Comparison of ENCODE assay signal across 23 cellular contexts in genomic region chr15:43420435-43420834, GRCh38.
"Had no signal": no experiment of that assay in that cellular context is flagged by ENCODE, and none has a peak within 500 bp of the region (broad histone marks: within the 10 kb centered on the region; RNA-seq: fewer than 3 reads in every experiment).

No MANE protein-coding gene starts in this region.

- H3K4me2 ChIP-seq: PC-9 had no signal

- DNase-seq: activated B cell treated with CpG ODN at 0.5 μM for 24 hours; activated CD4-positive, alpha-beta T cell treated with anti-CD3 and anti-CD28 coated beads for 1 hour; activated CD4-positive, alpha-beta T cell treated with anti-CD3 and anti-CD28 coated beads, Interleukin-2, amount 10 ng/mL, durations not matched to agents 7 days and 5 days; activated CD8-positive, alpha-beta memory T cell treated with anti-CD3 and anti-CD28 coated beads, Interleukin-2, amount 50 U/mL, for 48 hours; activated CD8-positive, alpha-beta T cell treated with anti-CD3 and anti-CD28 coated beads for 36 hours; activated naive CD8-positive, alpha-beta T cell treated with anti-CD3 and anti-CD28 coated beads, Interleukin-2, amount 50 U/mL, for 24 hours; activated T-cell treated with anti-CD3 and anti-CD28 coated beads, Interleukin-2, amount 50 U/mL, for 1 hour; amniotic stem cell; body of pancreas; Karpas-422; MM.1S; NCI-H1105; NCI-H1436 treated with DMSO at 0.1 percent for 48 hours; NCI-H187; NCI-H2081; NCI-H510A treated with DMSO at 0.1 percent for 48 hours; NCI-H69; PC-9; SHP77 treated with DMSO at 0.1 percent for 48 hours; T-helper 9 cell had no signal

- H3K27ac ChIP-seq: ascending aorta, body of pancreas, PC-9 had no signal

- H3K4me3 Mint-ChIP-seq: activated B cell treated with CpG ODN at 0.5 μM for 24 hours; activated CD4-positive, alpha-beta T cell treated with anti-CD3 and anti-CD28 coated beads, Interleukin-2, amount 10 ng/mL, durations not matched to agents 7 days and 5 days; activated CD8-positive, alpha-beta T cell treated with anti-CD3 and anti-CD28 coated beads for 36 hours; activated naive CD8-positive, alpha-beta T cell treated with anti-CD3 and anti-CD28 coated beads, Interleukin-2, amount 50 U/mL, for 24 hours; T-helper 1 cell treated with Interleukin-12 subunit alpha and Interleukin-12 subunit beta and Interleukin-4 antibody, amounts not matched to agents 30 μg/mL and 1 μg/mL, for 36 hours had no signal

- H3K27me3 Mint-ChIP-seq: activated B cell treated with CpG ODN at 0.5 μM for 24 hours; activated CD4-positive, alpha-beta T cell treated with anti-CD3 and anti-CD28 coated beads, Interleukin-2, amount 10 ng/mL, durations not matched to agents 7 days and 5 days; activated CD8-positive, alpha-beta T cell treated with anti-CD3 and anti-CD28 coated beads for 36 hours; activated naive CD8-positive, alpha-beta T cell treated with anti-CD3 and anti-CD28 coated beads, Interleukin-2, amount 50 U/mL, for 24 hours had no signal

- ATAC-seq: activated CD8-positive, alpha-beta T cell treated with anti-CD3 and anti-CD28 coated beads for 36 hours; activated naive CD4-positive, alpha-beta T cell treated with anti-CD3 and anti-CD28 coated beads, Interleukin-2, amount 50 U/mL, for 72 hours; activated naive CD8-positive, alpha-beta T cell treated with anti-CD3 and anti-CD28 coated beads, Interleukin-2, amount 50 U/mL, for 24 hours; body of pancreas had no signal

- H3K27me3 ChIP-seq: ascending aorta, body of pancreas had no signal

- H2AFZ ChIP-seq: PC-9 had no signal

- H3K4me3 ChIP-seq: ascending aorta, body of pancreas, PC-9 had no signal

- H3K4me1 Mint-ChIP-seq: activated B cell treated with CpG ODN at 0.5 μM for 24 hours had no signal

- H3K9me3 Mint-ChIP-seq: activated B cell treated with CpG ODN at 0.5 μM for 24 hours; activated CD4-positive, alpha-beta T cell treated with anti-CD3 and anti-CD28 coated beads, Interleukin-2, amount 10 ng/mL, durations not matched to agents 7 days and 5 days; activated CD8-positive, alpha-beta T cell treated with anti-CD3 and anti-CD28 coated beads for 36 hours; activated naive CD4-positive, alpha-beta T cell treated with anti-CD3 and anti-CD28 coated beads, Interleukin-2, amount 50 U/mL, for 72 hours; activated naive CD8-positive, alpha-beta T cell treated with anti-CD3 and anti-CD28 coated beads, Interleukin-2, amount 50 U/mL, for 24 hours; T-helper 1 cell treated with Interleukin-12 subunit alpha and Interleukin-12 subunit beta and Interleukin-4 antibody, amounts not matched to agents 30 μg/mL and 1 μg/mL, for 36 hours had no signal

- H3K27ac Mint-ChIP-seq: activated B cell treated with CpG ODN at 0.5 μM for 24 hours; activated CD4-positive, alpha-beta T cell treated with anti-CD3 and anti-CD28 coated beads, Interleukin-2, amount 10 ng/mL, durations not matched to agents 7 days and 5 days; activated naive CD4-positive, alpha-beta T cell treated with anti-CD3 and anti-CD28 coated beads, Interleukin-2, amount 50 U/mL, for 72 hours; activated naive CD8-positive, alpha-beta T cell treated with anti-CD3 and anti-CD28 coated beads, Interleukin-2, amount 50 U/mL, for 24 hours; T-helper 1 cell treated with Interleukin-12 subunit alpha and Interleukin-12 subunit beta and Interleukin-4 antibody, amounts not matched to agents 30 μg/mL and 1 μg/mL, for 36 hours had no signal

- H3K9me3 ChIP-seq: ascending aorta, body of pancreas had no signal

- H3K4me1 ChIP-seq: ascending aorta, body of pancreas had no signal
